ENCODE assay signal across 7 cellular contexts in the genomic region with DNA sequence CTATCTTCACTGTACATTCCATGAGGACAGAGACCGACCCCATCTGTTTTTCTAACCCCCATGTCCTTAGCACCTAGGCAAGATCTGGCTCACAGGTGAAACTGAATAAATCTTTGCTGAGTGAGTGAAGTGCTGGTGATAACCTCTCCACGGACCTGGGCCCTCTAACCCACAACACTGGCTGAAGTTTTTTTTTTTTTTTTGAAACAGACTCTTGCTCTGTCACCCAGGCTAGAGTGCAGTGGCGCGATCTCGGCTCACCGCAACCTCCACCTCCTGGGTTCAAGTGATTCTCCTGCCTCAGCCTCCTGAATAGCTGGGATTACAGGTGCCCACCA.
DNase-seq lines count a peak whose midpoint lies in the region; ATAC-seq, FAIRE-seq and TF ChIP-seq lines count a peak whose summit lies in the region.
"Not testable (repeated sequence)": the region's sequence is repeated elsewhere in the genome, so short reads cannot be mapped to it uniquely, and the experiment has no call there.

No MANE protein-coding gene starts in this region.

- not testable (repeated sequence) for H3T11ph ChIP-seq in H9 (ENCODE audit: low read length)

- CTCF ChIA-PET in WTC11 (lab: Charles Lee) = interaction anchor here (0.7 to 2.9 kb wide), 2 partner anchors 40 to 52 kb away, joined by 3 to 8 read pairs; no protein-coding TSS in a partner anchor
- CTCF ChIA-PET in GM12878 (lab: Yijun Ruan, JAX) = interaction anchor here (0.5 to 2.1 kb wide), 7 partner anchors 14 to 872 kb away, joined by 3 to 7 read pairs (median 4); no protein-coding TSS in a partner anchor

- not testable (repeated sequence) for H2AFZ ChIP-seq in H9 (ENCODE audit: low read length)
- H2AFZ ChIP-seq in GM12878 (ENCODE audit: control insufficient read depth, low read depth, low read length) = peak overlapping the region; percentile 46

- H4K91ac ChIP-seq in H9 (ENCODE audit: insufficient read length, low read depth, low read length) = not testable (repeated sequence)

- not testable (repeated sequence) for FAIRE-seq in GM12878 (lab: Jason Lieb, UNC)

- H3K27me3 Mint-ChIP-seq in H9 (ENCODE audit: low read depth); WTC11 (ENCODE audit: low read depth); activated T-helper 17 cell treated with anti-CD3 and anti-CD28 coated beads, Interleukin-2, amount 50 U/mL, for 72 hours: not testable (repeated sequence)

- H3K9me3 ChIP-seq in H9 (ENCODE audit: control insufficient read depth, low read depth, low read length); GM12878 (replicated peaks; ENCODE audit: control insufficient read depth, insufficient read depth, low read length); muscle layer of duodenum (ENCODE audit: control insufficient read depth in 1 of 2, low read length in 2 of 2): not testable (repeated sequence)

- TF ChIP-seq RAD21 in GM12878 (IDR thresholded peaks at IDR 0.05; ENCODE audit: insufficient read depth, low read depth, low read length) = not testable (repeated sequence)

- H2BK5ac ChIP-seq in H9 (ENCODE audit: insufficient read length, low read length) = not testable (repeated sequence)

- not testable (repeated sequence) for DNase-seq in H9; WTC11 (ENCODE audit: low spot score); GM12878 (ENCODE audit: low read depth, low spot score); epithelial cell of prostate (ENCODE audit: low read depth, low spot score); stimulated activated effector memory CD8-positive, alpha-beta T cell treated with anti-CD3 and anti-CD28 coated beads, Interleukin-12 subunit alpha, Interleukin-12 subunit beta, amount 100 ng/mL, for 72 hours (ENCODE audit: low spot score in 2 of 2)

- not testable (repeated sequence) for ATAC-seq in WTC11; activated T-helper 17 cell treated with anti-CD3 and anti-CD28 coated beads, Interleukin-2, amount 50 U/mL, for 72 hours (replicated peaks); GM12878; stimulated activated effector memory CD8-positive, alpha-beta T cell treated with anti-CD3 and anti-CD28 coated beads, Interleukin-12 subunit alpha, Interleukin-12 subunit beta, amount 100 ng/mL, for 72 hours

- not testable (repeated sequence) for BruUV-seq in GM12878 (replicated peaks; lab: Mats Ljungman, UMichigan)

- H3K4ac ChIP-seq in H9 (ENCODE audit: low read depth, low read length) = not testable (repeated sequence)

- TF ChIP-seq EP300 in GM12878 (IDR thresholded peaks at IDR 0.05; ENCODE audit: borderline replicate concordance in 1 of 2, control insufficient read depth in 1 of 2, low read depth in 2 of 2, low read length in 2 of 2) = not testable (repeated sequence)

- H3K79me1 ChIP-seq in H9 (ENCODE audit: insufficient read depth, low read depth, low read length, poor library complexity, severe bottlenecking) = not testable (repeated sequence)

- not testable (repeated sequence) for H3K23me2 ChIP-seq in H9 (ENCODE audit: insufficient read length, low read depth, low read length, poor library complexity, severe bottlenecking)

- POLR2A ChIA-PET in WTC11 (lab: Charles Lee) = not testable (repeated sequence)
- POLR2A ChIA-PET in GM12878 (lab: Charles Lee) = interaction anchor here (0.7 to 1.7 kb wide), 7 partner anchors 11 to 71 kb away, joined by 3 to 9 read pairs (median 3); no protein-coding TSS in a partner anchor

- H3K4me2 ChIP-seq in H9 (ENCODE audit: insufficient read depth, insufficient read length, low read length) = not testable (repeated sequence)
- H3K4me2 ChIP-seq in GM12878 (ENCODE audit: control insufficient read depth, insufficient read depth) = peak overlapping the region; percentile 38; the same call in 1 of the 2 replicates

- H3K36me3 ChIP-seq in GM12878 (ENCODE audit: control insufficient read depth in 2 of 2, insufficient read depth in 2 of 2, low read length in 1 of 2); muscle layer of duodenum (ENCODE audit: control insufficient read depth in 1 of 2, insufficient read depth in 2 of 2, low read length in 2 of 2): not testable (repeated sequence)

- in situ Hi-C loops in GM12878 (cut with MboI) = not testable (repeated sequence)

- H3K18ac ChIP-seq in H9 (ENCODE audit: insufficient read length, low read depth, low read length) = not testable (repeated sequence)

- intact Hi-C loops in GM12878 (cut with micrococcal nuclease; ENCODE audit: unreplicated experiment) = not testable (repeated sequence)

- not testable (repeated sequence) for H2AK5ac ChIP-seq in H9 (ENCODE audit: insufficient read length, low read length)

- not testable (repeated sequence) for H4K5ac ChIP-seq in H9 (ENCODE audit: insufficient read length, low read depth, low read length)

- H3K4me3 ChIP-seq in GM12878; muscle layer of duodenum (ENCODE audit: low read depth in 1 of 2, low read length in 2 of 2): not testable (repeated sequence)

- H3K4me3 Mint-ChIP-seq in H9, WTC11: not testable (repeated sequence)
- H3K4me3 Mint-ChIP-seq in activated T-helper 17 cell treated with anti-CD3 and anti-CD28 coated beads, Interleukin-2, amount 50 U/mL, for 72 hours = peak overlapping the region; percentile 63
- H3K4me3 Mint-ChIP-seq in stimulated activated effector memory CD8-positive, alpha-beta T cell treated with anti-CD3 and anti-CD28 coated beads, Interleukin-12 subunit alpha, Interleukin-12 subunit beta, amount 100 ng/mL, for 72 hours = peak overlapping the region; percentile 29

- H3K27ac Mint-ChIP-seq in H9 = peak overlapping the region in 2 of 3 experiments; percentile 40 to 58; a peak in 4 of 7 replicates
- H3K27ac Mint-ChIP-seq in WTC11 = peak overlapping the region; percentile 43
- peak overlapping the region; percentile 82 for H3K27ac Mint-ChIP-seq in activated T-helper 17 cell treated with anti-CD3 and anti-CD28 coated beads, Interleukin-2, amount 50 U/mL, for 72 hours
- peak overlapping the region; percentile 66 for H3K27ac Mint-ChIP-seq in stimulated activated effector memory CD8-positive, alpha-beta T cell treated with anti-CD3 and anti-CD28 coated beads, Interleukin-12 subunit alpha, Interleukin-12 subunit beta, amount 100 ng/mL, for 72 hours

- not testable (repeated sequence) for TF ChIP-seq POLR2A in GM12878 (IDR thresholded peaks at IDR 0.05; ENCODE audit: low read depth, low read length)

- H2BK120ac ChIP-seq in H9 (ENCODE audit: low read depth, low read length, poor library complexity, severe bottlenecking) = not testable (repeated sequence)

- not testable (repeated sequence) for H2BK20ac ChIP-seq in H9 (ENCODE audit: low read depth, low read length, poor library complexity, severe bottlenecking)

- H3K27me3 ChIP-seq in H9 (ENCODE audit: insufficient read depth, low read length); GM12878 (replicated peaks in 1 of 2; ENCODE audit: control insufficient read depth in 2 of 2, insufficient read depth in 2 of 2, low read length in 1 of 2); muscle layer of duodenum (ENCODE audit: low read depth, low read length): not testable (repeated sequence)

- H3K4me1 Mint-ChIP-seq in H9 = peaks cover 52 to 62% of the 10 kb centered on the region in 2 experiments
- H3K4me1 Mint-ChIP-seq in WTC11 = peaks cover 66% of the 10 kb centered on the region
- H3K4me1 Mint-ChIP-seq in activated T-helper 17 cell treated with anti-CD3 and anti-CD28 coated beads, Interleukin-2, amount 50 U/mL, for 72 hours = peaks cover 50% of the 10 kb centered on the region
- H3K4me1 Mint-ChIP-seq in stimulated activated effector memory CD8-positive, alpha-beta T cell treated with anti-CD3 and anti-CD28 coated beads, Interleukin-12 subunit alpha, Interleukin-12 subunit beta, amount 100 ng/mL, for 72 hours = peaks cover 39% of the 10 kb centered on the region

- not testable (repeated sequence) for H3K56ac ChIP-seq in H9 (ENCODE audit: insufficient read length, low read depth, low read length)

- H3K4me1 ChIP-seq in H9 (ENCODE audit: insufficient read depth, low read length) (peaks cover 21% of the 10 kb centered on the region), muscle layer of duodenum (ENCODE audit: control insufficient read depth in 1 of 2, insufficient read depth in 2 of 2, low read length in 2 of 2) (peaks cover 4 to 54% of the 10 kb centered on the region in 2 donors)
- H3K4me1 ChIP-seq in GM12878 (ENCODE audit: control insufficient read depth, insufficient read depth, low read length) = not testable (repeated sequence)

- H2BK15ac ChIP-seq in H9 (ENCODE audit: low read depth, low read length) = not testable (repeated sequence)

- RAD21 ChIA-PET in GM12878 (lab: Charles Lee; ENCODE audit: unreplicated experiment) = interaction anchor here (0.7 to 2.4 kb wide), 10 partner anchors 12 to 231 kb away, joined by 3 to 9 read pairs (median 3); no protein-coding TSS in a partner anchor

- H4K8ac ChIP-seq in H9 (replicated peaks; ENCODE audit: insufficient read length, low read depth, low read length) = not testable (repeated sequence)

- H3K9ac ChIP-seq in H9 (ENCODE audit: extremely low read depth, insufficient read length, low read length); GM12878 (ENCODE audit: control insufficient read depth, insufficient read depth, low read length): not testable (repeated sequence)

- H3K23ac ChIP-seq in H9 (ENCODE audit: insufficient read length, low read depth, low read length) = not testable (repeated sequence)

- not testable (repeated sequence) for TF ChIP-seq CTCF in H9 (conservative IDR thresholded peaks at IDR 0.05); WTC11 (IDR thresholded peaks at IDR 0.05); GM12878 (IDR thresholded peaks at IDR 0.05 in 2 of 3, conservative IDR thresholded peaks at IDR 0.05 in 1 of 3; ENCODE audit: control insufficient read depth in 2 of 3, extremely low read depth in 1 of 3, insufficient read depth in 1 of 3, low read depth in 3 of 3, low read length in 3 of 3)

- H3K14ac ChIP-seq in H9 (ENCODE audit: insufficient read depth, low read length) = not testable (repeated sequence)

- peaks cover 7 to 11% of the 10 kb centered on the region in 2 experiments for H3K9me3 Mint-ChIP-seq in H9
- H3K9me3 Mint-ChIP-seq in WTC11; activated T-helper 17 cell treated with anti-CD3 and anti-CD28 coated beads, Interleukin-2, amount 50 U/mL, for 72 hours; stimulated activated effector memory CD8-positive, alpha-beta T cell treated with anti-CD3 and anti-CD28 coated beads, Interleukin-12 subunit alpha, Interleukin-12 subunit beta, amount 100 ng/mL, for 72 hours: not testable (repeated sequence)

- not testable (repeated sequence) for H2BK12ac ChIP-seq in H9 (ENCODE audit: insufficient read length, low read depth, low read length)

- not testable (repeated sequence) for H3K27ac ChIP-seq in H9 (ENCODE audit: insufficient read length, low read depth, low read length); GM12878 (ENCODE audit: control insufficient read depth, insufficient read depth)
- H3K27ac ChIP-seq in epithelial cell of prostate (peak overlapping the region; percentile 81), muscle layer of duodenum (ENCODE audit: low read length) (peak overlapping the region; percentile 37)

- not testable (repeated sequence) for H4K20me1 ChIP-seq in H9 (ENCODE audit: control insufficient read depth, insufficient read depth, insufficient read length); GM12878 (ENCODE audit: control insufficient read depth, insufficient read depth)

- SMC1A ChIA-PET in GM12878 (lab: Charles Lee; ENCODE audit: uncharacterized antibody, unreplicated experiment) = interaction anchor here (0.9 to 4.6 kb wide), 8 partner anchors 9 to 72 kb away, joined by 3 to 24 read pairs (median 6); no protein-coding TSS in a partner anchor

- no CpG with 5 or more reads among the region's 6 CpGs for WGBS in H9 (ENCODE audit: extremely low coverage, insufficient read length, low lambda C conversion rate)
- WGBS in GM12878 (ENCODE audit: insufficient coverage, insufficient replicate concordance, low lambda C conversion rate, missing lambda C conversion rate) = 70% methylated on average over 6 of the region's 6 CpGs

- peaks cover 9 to 12% (median 11%) of the 10 kb centered on the region in 3 experiments for H3K36me3 Mint-ChIP-seq in H9 (ENCODE audit: insufficient read depth in 1 of 3, low read depth in 3 of 3)
- not testable (repeated sequence) for H3K36me3 Mint-ChIP-seq in WTC11; activated T-helper 17 cell treated with anti-CD3 and anti-CD28 coated beads, Interleukin-2, amount 50 U/mL, for 72 hours (ENCODE audit: low read depth); stimulated activated effector memory CD8-positive, alpha-beta T cell treated with anti-CD3 and anti-CD28 coated beads, Interleukin-12 subunit alpha, Interleukin-12 subunit beta, amount 100 ng/mL, for 72 hours

- H3K79me2 ChIP-seq in H9 (ENCODE audit: insufficient read depth, low read length); GM12878 (ENCODE audit: control insufficient read depth, insufficient read depth, low read length): not testable (repeated sequence)
